In genomic region chr1:30616759-30617158, GRCh38 we compare ENCODE assay signal across 16 cellular contexts.
"Had no signal": no experiment of that assay in that cellular context is flagged by ENCODE, and none has a peak within 500 bp of the region (broad histone marks: within the 10 kb centered on the region; RNA-seq: fewer than 3 reads in every experiment).

No MANE protein-coding gene starts in this region.

- H3K9me3 Mint-ChIP-seq: naive B cell; nephron; stimulated activated naive CD8-positive, alpha-beta T cell treated with anti-CD3 and anti-CD28 coated beads, Interleukin-15, Interleukin-2, amounts not matched to agents 100 ng/mL and 50 ng/mL, for 24 hours had no signal

- H3K9me3 ChIP-seq: esophagus squamous epithelium, psoas muscle, right lobe of liver, testis had no signal

- H3K27ac Mint-ChIP-seq: nephron; stimulated activated memory B cell treated with anti-CD40 and anti-IgM and Interleukin-4, amounts not matched to agents 10 μg/mL and 1 μg/mL and 100 μg/mL, for 72 hours; stimulated activated naive CD8-positive, alpha-beta T cell treated with anti-CD3 and anti-CD28 coated beads, Interleukin-15, Interleukin-2, amounts not matched to agents 100 ng/mL and 50 ng/mL, for 24 hours had no signal

- H3K4me1 Mint-ChIP-seq: naive B cell; stimulated activated memory B cell treated with anti-CD40 and anti-IgM and Interleukin-4, amounts not matched to agents 10 μg/mL and 1 μg/mL and 100 μg/mL, for 72 hours had no signal

- H3K36me3 ChIP-seq: esophagus squamous epithelium, right lobe of liver, tibial nerve had no signal

- ATAC-seq: psoas muscle; right lobe of liver; stimulated activated memory B cell treated with anti-CD40 and anti-IgM and Interleukin-4, amounts not matched to agents 10 μg/mL and 1 μg/mL and 100 μg/mL, for 72 hours had no signal

- H3K27me3 ChIP-seq: right lobe of liver, testis had no signal

- H3K4me1 ChIP-seq: psoas muscle, right lobe of liver, testis, tibial nerve had no signal

- H3K4me3 Mint-ChIP-seq: naive B cell; nephron; stimulated activated memory B cell treated with anti-CD40 and anti-IgM and Interleukin-4, amounts not matched to agents 10 μg/mL and 1 μg/mL and 100 μg/mL, for 72 hours; stimulated activated naive CD8-positive, alpha-beta T cell treated with anti-CD3 and anti-CD28 coated beads, Interleukin-15, Interleukin-2, amounts not matched to agents 100 ng/mL and 50 ng/mL, for 24 hours had no signal

- H3K4me3 ChIP-seq: dorsolateral prefrontal cortex, esophagus squamous epithelium, psoas muscle, right lobe of liver, testis, tibial nerve had no signal

- H3K36me3 Mint-ChIP-seq: naive B cell; stimulated activated memory B cell treated with anti-CD40 and anti-IgM and Interleukin-4, amounts not matched to agents 10 μg/mL and 1 μg/mL and 100 μg/mL, for 72 hours had no signal

- H3K27ac ChIP-seq: dorsolateral prefrontal cortex, esophagus squamous epithelium, psoas muscle, right lobe of liver, testis, tibial nerve had no signal

- DNase-seq: cortex of kidney; dorsolateral prefrontal cortex; effector memory CD4-positive, alpha-beta T cell; esophagus squamous epithelium; foreskin fibroblast; kidney glomerular epithelial cell; naive B cell; psoas muscle; retina; stimulated activated CD4-positive, alpha-beta T cell treated with anti-CD3 and anti-CD28 coated beads, Interleukin-4, amount 100 ng/mL, for 24 hours; testis had no signal
